In the genomic region with DNA sequence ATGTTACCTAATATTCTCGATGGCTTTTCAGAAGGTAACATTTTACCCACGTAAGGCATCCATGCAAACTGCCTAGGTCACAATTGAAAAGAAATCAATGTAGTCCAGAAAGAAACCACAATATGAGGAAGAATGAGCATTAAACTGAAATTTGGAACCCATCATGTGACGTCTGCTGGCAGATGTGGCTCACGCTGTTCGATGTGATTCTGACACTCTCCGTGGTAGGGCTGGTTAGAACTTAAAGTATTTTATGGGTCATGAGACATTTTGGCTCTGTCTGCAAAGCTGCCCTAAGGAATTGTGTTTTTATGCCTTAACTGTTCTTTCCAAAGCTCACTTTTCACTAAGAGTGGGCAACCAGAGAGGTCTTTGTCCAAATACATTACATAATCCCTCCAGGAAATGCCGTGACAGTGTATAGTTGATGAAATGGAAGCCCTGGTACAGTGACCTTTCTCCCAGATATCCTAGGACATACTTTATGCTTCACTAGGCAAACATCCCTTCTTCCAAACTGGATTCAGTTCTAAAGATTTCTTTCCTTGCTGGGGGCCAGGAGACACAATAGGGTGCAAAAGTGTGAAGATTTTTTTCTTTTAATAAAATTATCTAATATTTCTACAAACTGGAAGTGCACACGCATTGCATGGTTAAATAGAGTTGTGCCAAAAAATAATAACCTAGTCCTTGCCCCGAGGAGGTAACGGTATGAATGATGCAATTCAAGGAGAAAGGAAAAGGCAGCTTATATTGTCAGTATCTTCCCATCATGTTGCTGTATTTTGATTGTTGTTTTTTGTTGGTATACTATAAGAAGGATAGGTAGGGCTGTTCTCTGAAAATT, we compare ENCODE assay signal across 12 cellular contexts.
DNase-seq lines count a peak whose midpoint lies in the region; ATAC-seq and TF ChIP-seq lines count a peak whose summit lies in the region.
"Had no signal": no experiment of that assay in that cellular context is flagged by ENCODE, and none has a peak within 500 bp of the region (broad histone marks: within the 10 kb centered on the region; RNA-seq: fewer than 3 reads in every experiment).

No MANE protein-coding gene starts in this region.

- no peak overlapping the region for H3K23ac ChIP-seq in neuronal stem cell (ENCODE audit: low read depth, low read length, poor library complexity)

- no peaks in the 10 kb centered on the region for H3K36me3 ChIP-seq in neuronal stem cell (replicated peaks in 1 of 2; ENCODE audit: control insufficient read depth in 2 of 2, insufficient read depth in 2 of 2, low read length in 2 of 2)
- H3K36me3 ChIP-seq: ovary, thoracic aorta had no signal

- H3K27ac ChIP-seq in neuronal stem cell (replicated peaks; ENCODE audit: low read length) = no peak overlapping the region
- H3K27ac ChIP-seq: thoracic aorta had no signal

- no CpG with 5 or more reads among the region's 10 CpGs for WGBS in neuronal stem cell (ENCODE audit: extremely low coverage in 2 of 2, insufficient read length in 2 of 2, insufficient replicate concordance in 1 of 2), 2 donors

- H2BK5ac ChIP-seq in neuronal stem cell (ENCODE audit: low read length) = no peak overlapping the region

- peaks cover 10 to 15% of the 10 kb centered on the region in 2 donors for H3K4me1 ChIP-seq in neuronal stem cell (ENCODE audit: control insufficient read depth in 2 of 2, insufficient read depth in 1 of 2, low read depth in 1 of 2, low read length in 2 of 2)

- DNase-seq in Daoy (ENCODE audit: low read depth) (peak; percentile 58), RPMI7951 (ENCODE audit: low read depth) (peak; percentile 58), fibroblast of peridontal ligament (ENCODE audit: extremely low read depth) (peak; percentile 23), neuronal stem cell (ENCODE audit: low spot score) (no peak), NCI-H2081 treated with DMSO at 0.1 percent for 48 hours (lab: John Stamatoyannopoulos, UW) (no peak), LoVo (ENCODE audit: low spot score) (no peak), omental fat pad (ENCODE audit: low spot score) (no peak)
- no peak for DNase-seq in activated naive CD4-positive, alpha-beta T cell treated with Interleukin-2 at 50 U/mL for 16 hours
- DNase-seq: COR-L47, immature natural killer cell, ovary had no signal

- H4K8ac ChIP-seq in neuronal stem cell (ENCODE audit: low read depth, low read length) = no peak overlapping the region

- H2BK120ac ChIP-seq in neuronal stem cell (ENCODE audit: low read depth, low read length) = no peak overlapping the region

- H2AFZ ChIP-seq in neuronal stem cell (ENCODE audit: low read length) = peak overlapping the region; percentile 73

- H3K79me1 ChIP-seq in neuronal stem cell (ENCODE audit: low read depth, low read length) = no peaks in the 10 kb centered on the region

- ATAC-seq in omental fat pad (ENCODE audit: low FRiP score) = no peak

- H3K4me3 ChIP-seq in neuronal stem cell (ENCODE audit: low read length in 2 of 2) = no peak overlapping the region
- H3K4me3 ChIP-seq: ovary, thoracic aorta had no signal

- no peak overlapping the region for H3K14ac ChIP-seq in neuronal stem cell (ENCODE audit: low read length)

- no peaks in the 10 kb centered on the region for H3K27me3 ChIP-seq in neuronal stem cell (ENCODE audit: control insufficient read depth in 3 of 3, insufficient read depth in 3 of 3, low read depth in 1 of 3, low read length in 3 of 3)
- H3K27me3 ChIP-seq: ovary had no signal

- H4K91ac ChIP-seq in neuronal stem cell (ENCODE audit: low read depth, low read length, poor library complexity) = no peak overlapping the region

- H2BK15ac ChIP-seq in neuronal stem cell (ENCODE audit: low read length) = no peak overlapping the region

- no peaks in the 10 kb centered on the region for H3K9me3 ChIP-seq in neuronal stem cell (replicated peaks in 1 of 2; ENCODE audit: control insufficient read depth in 2 of 2, insufficient read depth in 1 of 2, low read depth in 1 of 2, low read length in 2 of 2)
- H3K9me3 ChIP-seq: ovary, thoracic aorta had no signal

- H3K4ac ChIP-seq in neuronal stem cell (ENCODE audit: low read length) = no peak overlapping the region

- H3K4me2 ChIP-seq in neuronal stem cell (ENCODE audit: insufficient read depth, low read length, poor library complexity, severe bottlenecking) = no peak overlapping the region

- H3K18ac ChIP-seq in neuronal stem cell (ENCODE audit: low read length) = no peak overlapping the region

- TF ChIP-seq CTCF in omental fat pad (IDR thresholded peaks at IDR 0.05) = no peak

- no peak overlapping the region for H3K9ac ChIP-seq in neuronal stem cell (ENCODE audit: low read depth, low read length, poor library complexity)

- no peak overlapping the region for H2AK5ac ChIP-seq in neuronal stem cell (ENCODE audit: low read depth, low read length)

- no peak overlapping the region for H2BK12ac ChIP-seq in neuronal stem cell (ENCODE audit: low read length)

Comparison
In these comparisons a context has a peak if more than half of its experiments do, and no peak if none do; other contexts are left out.
1. DNase-seq: peak in Daoy (single experiment), RPMI7951 (single experiment) and fibroblast of peridontal ligament (single experiment); none in neuronal stem cell (single experiment), activated naive CD4-positive, alpha-beta T cell treated with Interleukin-2 at 50 U/mL for 16 hours (single experiment), NCI-H2081 treated with DMSO at 0.1 percent for 48 hours (single experiment), LoVo (single experiment) and omental fat pad (single experiment).